ENCODE assay signal across 9 cellular contexts in the genomic region with DNA sequence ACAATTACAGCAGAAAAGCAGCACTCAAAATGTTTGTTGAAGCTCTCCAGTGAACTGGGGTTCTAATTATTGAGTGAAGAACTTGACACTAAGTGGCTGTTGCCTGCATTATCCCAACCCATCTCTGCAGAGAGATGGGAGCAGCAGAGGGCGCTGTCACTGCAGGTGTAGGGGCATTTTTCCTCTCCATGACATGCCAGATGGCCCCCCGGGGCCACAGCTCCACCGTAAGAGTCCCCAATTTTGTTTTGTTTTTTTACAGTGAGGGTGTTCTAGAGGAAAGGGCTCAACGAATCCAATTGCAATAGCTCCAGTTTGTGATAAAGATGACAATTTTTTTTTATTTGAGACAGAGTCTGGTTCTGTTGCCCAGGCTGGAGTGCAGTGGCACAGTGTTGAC. TPM values are rescaled to one million over a fixed set of nuclear protein-coding genes. Genes with fewer than 3 reads are reported as not detected.
A peak's percentile ranks its signal among the peaks of the same experiment; 100 is the strongest.
DNase-seq lines count a peak whose midpoint lies in the region; FAIRE-seq and TF ChIP-seq lines count a peak whose summit lies in the region.
"Had no signal": no experiment of that assay in that cellular context is flagged by ENCODE, and none has a peak within 500 bp of the region (broad histone marks: within the 10 kb centered on the region; RNA-seq: fewer than 3 reads in every experiment).

No MANE protein-coding gene starts in this region.

- H3K4me3 ChIP-seq in tibial nerve = no peak overlapping the region

- H3K9me3 Mint-ChIP-seq in activated CD4-positive, alpha-beta memory T cell treated with anti-CD3 and anti-CD28 coated beads for 36 hours = no peaks in the 10 kb centered on the region

- CTCF ChIA-PET in activated CD4-positive, alpha-beta memory T cell treated with anti-CD3 and anti-CD28 coated beads for 36 hours (lab: Charles Lee) = interaction anchor here (0.9 to 5.6 kb wide), 19 partner anchors 9 to 1038 kb away, joined by 3 to 45 read pairs (median 5); partner anchors contain the start of gene LTV1

- WGBS in tibial nerve, 2 donors = 42 to 59% methylated on average over 4 of the region's 4 CpGs

- peak; percentile 63 for TF ChIP-seq CTCF in 22Rv1 (IDR thresholded peaks at IDR 0.05)
- TF ChIP-seq CTCF in GM12874 (IDR thresholded peaks at IDR 0.05; ENCODE audit: insufficient read depth, low read depth, low read length) = peak; percentile 68
- peak in 1 of 5 experiments; percentile 19 for TF ChIP-seq CTCF in tibial nerve (IDR thresholded peaks at IDR 0.05)

- H3K9me3 ChIP-seq in tibial nerve = no peaks in the 10 kb centered on the region

- H3K36me3 ChIP-seq in tibial nerve = no peaks in the 10 kb centered on the region

- no peak overlapping the region for H3K27ac ChIP-seq in 22Rv1
- no peak overlapping the region for H3K27ac ChIP-seq in tibial nerve

- H3K27ac Mint-ChIP-seq in activated CD4-positive, alpha-beta memory T cell treated with anti-CD3 and anti-CD28 coated beads for 36 hours = no peak overlapping the region

- DNase-seq in NCI-H1092 treated with DMSO at 0.1 percent for 48 hours (lab: John Stamatoyannopoulos, UW) = peak; percentile 75
- DNase-seq in activated CD4-positive, alpha-beta memory T cell treated with anti-CD3 and anti-CD28 coated beads for 36 hours = peak; percentile 76
- peak; percentile 68 for DNase-seq in iPS-NIHi11 (ENCODE audit: low spot score)
- DNase-seq in GM19239 (ENCODE audit: insufficient read length, low spot score) = no peak
- no peak for DNase-seq in cerebellar nuclear complex (lab: John Stamatoyannopoulos, UW)
- no peak for DNase-seq in tibial nerve (ENCODE audit: low spot score in 2 of 2)

- POLR2A ChIA-PET in activated CD4-positive, alpha-beta memory T cell treated with anti-CD3 and anti-CD28 coated beads for 36 hours (lab: Charles Lee) = interaction anchor here (1.3 kb wide), 1 partner anchor 63 kb away, joined by 3 read pairs; the partner anchor contains the start of genes ADAT2 and PEX3

- no peak for TF ChIP-seq EP300 in tibial nerve (IDR thresholded peaks at IDR 0.05)

- H3K4me3 Mint-ChIP-seq in activated CD4-positive, alpha-beta memory T cell treated with anti-CD3 and anti-CD28 coated beads for 36 hours = no peak overlapping the region

- peaks cover 34% of the 10 kb centered on the region for H3K4me1 Mint-ChIP-seq in activated CD4-positive, alpha-beta memory T cell treated with anti-CD3 and anti-CD28 coated beads for 36 hours (ENCODE audit: low read depth)

- TF ChIP-seq POLR2A in tibial nerve (IDR thresholded peaks at IDR 0.05) = no peak

- H3K4me1 ChIP-seq in tibial nerve = peaks cover 0 to 33% (median 14%) of the 10 kb centered on the region in 4 donors

- H3K36me3 Mint-ChIP-seq in activated CD4-positive, alpha-beta memory T cell treated with anti-CD3 and anti-CD28 coated beads for 36 hours = peaks cover 7% of the 10 kb centered on the region

- no peaks in the 10 kb centered on the region for H3K27me3 Mint-ChIP-seq in activated CD4-positive, alpha-beta memory T cell treated with anti-CD3 and anti-CD28 coated beads for 36 hours

- no peaks in the 10 kb centered on the region for H3K27me3 ChIP-seq in tibial nerve

- FAIRE-seq in GM19239 (lab: Jason Lieb, UNC) = no peak
- FAIRE-seq: colon had no signal

- intact Hi-C loops in activated CD4-positive, alpha-beta memory T cell treated with anti-CD3 and anti-CD28 coated beads for 36 hours (cut with micrococcal nuclease) = loop anchor here (5.0 kb wide), 1 partner anchor 499 kb away; no protein-coding TSS in a partner anchor

RNA-seq across cellular contexts. Expression of gene FUCA2, which starts 1.9 kb away (rescaled TPM):
- 10 to 100 TPM; 16.5 to 16.8 TPM for total RNA-seq in activated CD4-positive, alpha-beta memory T cell treated with anti-CD3 and anti-CD28 coated beads for 36 hours
- 10 to 100 TPM; 24.9 to 49.6 (median 33.6) TPM for total RNA-seq in tibial nerve

Comparison
In these comparisons a context has a peak if more than half of its experiments do, and no peak if none do; other contexts are left out.
1. DNase-seq: peak in NCI-H1092 treated with DMSO at 0.1 percent for 48 hours (single experiment), activated CD4-positive, alpha-beta memory T cell treated with anti-CD3 and anti-CD28 coated beads for 36 hours (single experiment) and iPS-NIHi11 (single experiment); none in GM19239 (single experiment), cerebellar nuclear complex (0 of 2) and tibial nerve (0 of 2).